8 cellular contexts compared by ENCODE assay signal in genomic region chr13:111202745-111203144, GRCh38.
DNase-seq lines count a peak whose midpoint lies in the region; ATAC-seq, FAIRE-seq and TF ChIP-seq lines count a peak whose summit lies in the region.

No MANE protein-coding gene starts in this region.

- DNase-seq in ACHN (peak; percentile 66), OCI-LY7 (ENCODE audit: low spot score) (peak; percentile 66), endothelial cell of umbilical vein (ENCODE audit: low read depth, low spot score) (peak; percentile 99), pancreas (no peak), colonic mucosa (no peak), SKM-1 (lab: John Stamatoyannopoulos, UW; ENCODE audit: unreplicated experiment) (no peak)

- CTCF ChIA-PET in OCI-LY7 (lab: Charles Lee; ENCODE audit: unreplicated experiment) = no interaction called here
- CTCF ChIA-PET in endothelial cell of umbilical vein (lab: Charles Lee) = interaction anchor here (0.6 to 3.5 kb wide), 11 partner anchors 9 to 135 kb away, joined by 3 to 14 read pairs (median 6); no protein-coding TSS in a partner anchor

- dilution Hi-C loops in endothelial cell of umbilical vein (cut with MboI; ENCODE audit: extremely low pct_ligation_motif_present, low sequenced_read_pairs) = no loop called here

- 24 to 31% methylated on average over 1 of the region's 1 CpG for WGBS in pancreas, 2 donors

- peak; percentile 96 for FAIRE-seq in endothelial cell of umbilical vein (lab: Jason Lieb, UNC)
- no peak for FAIRE-seq in pancreas (lab: Jason Lieb, UNC)

- intact Hi-C loops in OCI-LY7 (cut with micrococcal nuclease; ENCODE audit: unreplicated experiment) (loop anchor here (1.0 to 5.0 kb wide), 2 partner anchors 18 to 40 kb away; no protein-coding TSS in a partner anchor), endothelial cell of umbilical vein (cut with micrococcal nuclease) (loop anchor here (1.0 to 2.0 kb wide), 5 partner anchors 25 to 496 kb away; partner anchors contain the start of genes ANKRD10 and CARS2), pancreas (cut with DNase I) (loop anchor here in 1 of 3 donors (10.0 kb wide), 1 partner anchor 128 kb away; no protein-coding TSS in a partner anchor), colonic mucosa (cut with DNase I) (no loop called here)

- in situ Hi-C loops in ACHN (cut with HindIII; ENCODE audit: low pct_ligation_motif_present, low pct_unique_long_range_greater_than_20kb, low sequenced_read_pairs) = no loop called here

- peaks cover 85% of the 10 kb centered on the region for H3K4me1 ChIP-seq in OCI-LY7 (ENCODE audit: insufficient read depth, low read length, poor library complexity, severe bottlenecking)
- peaks cover 28% of the 10 kb centered on the region for H3K4me1 ChIP-seq in endothelial cell of umbilical vein (ENCODE audit: control insufficient read depth, extremely low read depth, insufficient read depth, low read length)
- peaks cover 0 to 20% (median 6%) of the 10 kb centered on the region in 3 donors for H3K4me1 ChIP-seq in pancreas
- no peaks in the 10 kb centered on the region for H3K4me1 ChIP-seq in colonic mucosa

- BruUV-seq in OCI-LY7 (replicated peaks; lab: Mats Ljungman, UMichigan) (no TSS peak), endothelial cell of umbilical vein (replicated peaks; lab: Mats Ljungman, UMichigan) (no TSS peak)

- H3K27ac ChIP-seq in OCI-LY7 (ENCODE audit: low read depth, low read length, poor library complexity, severe bottlenecking) (peak overlapping the region; percentile 93), endothelial cell of umbilical vein (ENCODE audit: insufficient read depth, low read depth, low read length) (peak overlapping the region; percentile 100), pancreas (no peak overlapping the region), colonic mucosa (no peak overlapping the region)

- H3K4me3 ChIP-seq in OCI-LY7 (ENCODE audit: low read depth, low read length, poor library complexity, severe bottlenecking) = peak overlapping the region; percentile 62
- peak overlapping the region; percentile 65 to 97 (median 82) for H3K4me3 ChIP-seq in endothelial cell of umbilical vein (replicated peaks in 1 of 3; ENCODE audit: insufficient read depth in 1 of 3, low read depth in 1 of 3, low read length in 3 of 3)
- H3K4me3 ChIP-seq in pancreas = no peak overlapping the region
- no peak overlapping the region for H3K4me3 ChIP-seq in colonic mucosa

- H4K20me1 ChIP-seq in OCI-LY7 (ENCODE audit: insufficient read depth, low read length) (0 out of 2 replicates have a peak, but pooled peaks cover 4% of the 10 kb centered on the region), endothelial cell of umbilical vein (replicated peaks; ENCODE audit: control insufficient read depth, extremely low read depth, insufficient read depth, low read length) (no peaks in the 10 kb centered on the region)

- no peak overlapping the region for H2AFZ ChIP-seq in OCI-LY7 (ENCODE audit: low read length)
- H2AFZ ChIP-seq in endothelial cell of umbilical vein (ENCODE audit: low read depth, low read length) = no peak overlapping the region

- H3K4me2 ChIP-seq in OCI-LY7 (ENCODE audit: low read length) (peak overlapping the region; percentile 92), endothelial cell of umbilical vein (ENCODE audit: insufficient read depth, low read length) (peak overlapping the region; percentile 97)

- TF ChIP-seq POLR2A in endothelial cell of umbilical vein (IDR thresholded peaks at IDR 0.05; ENCODE audit: low read depth, low read length) = peak; percentile 80

- no peaks in the 10 kb centered on the region for H3K9me1 ChIP-seq in endothelial cell of umbilical vein (replicated peaks; ENCODE audit: control insufficient read depth, extremely low read depth, insufficient read depth, low read length)

- H3K9ac ChIP-seq in endothelial cell of umbilical vein (replicated peaks; ENCODE audit: extremely low read depth, insufficient read depth, low read length) (peak overlapping the region; percentile 97), colonic mucosa (ENCODE audit: low read depth in 2 of 2, low read length in 2 of 2) (no peak overlapping the region)

- no peaks in the 10 kb centered on the region for H3K9me3 ChIP-seq in OCI-LY7 (ENCODE audit: low read length)
- H3K9me3 ChIP-seq in endothelial cell of umbilical vein (replicated peaks; ENCODE audit: control insufficient read depth, insufficient read depth, low read length) = no peaks in the 10 kb centered on the region
- no peaks in the 10 kb centered on the region for H3K9me3 ChIP-seq in pancreas
- no peaks in the 10 kb centered on the region for H3K9me3 ChIP-seq in colonic mucosa

- H3K27me3 ChIP-seq in endothelial cell of umbilical vein (ENCODE audit: control insufficient read depth in 2 of 2, insufficient read depth in 2 of 2, low read length in 2 of 2) = no peaks in the 10 kb centered on the region
- H3K27me3 ChIP-seq in pancreas = no peaks in the 10 kb centered on the region
- H3K27me3 ChIP-seq in colonic mucosa = no peaks in the 10 kb centered on the region

- no peaks in the 10 kb centered on the region for H3K9me2 ChIP-seq in OCI-LY7 (ENCODE audit: insufficient read depth, low read length)

- TF ChIP-seq CTCF in OCI-LY7 (conservative IDR thresholded peaks at IDR 0.05; ENCODE audit: low read length) (no peak), endothelial cell of umbilical vein (IDR thresholded peaks at IDR 0.05; ENCODE audit: extremely low read depth in 1 of 2, insufficient read depth in 1 of 2, low read depth in 1 of 2, low read length in 2 of 2) (no peak), pancreas (IDR thresholded peaks at IDR 0.05) (no peak), colonic mucosa (IDR thresholded peaks at IDR 0.05) (no peak)

- POLR2A ChIA-PET in OCI-LY7 (lab: Charles Lee) = interaction anchor here (1.0 to 2.7 kb wide), 7 partner anchors 8 to 73 kb away, joined by 3 to 14 read pairs (median 5); no protein-coding TSS in a partner anchor
- POLR2A ChIA-PET in endothelial cell of umbilical vein (lab: Charles Lee) = interaction anchor here (1.0 to 1.4 kb wide), 3 partner anchors 18 to 45 kb away, joined by 3 to 5 read pairs (median 3); no protein-coding TSS in a partner anchor

- H3K79me2 ChIP-seq in OCI-LY7 (ENCODE audit: insufficient read depth, low read depth, low read length) = peaks cover 87% of the 10 kb centered on the region
- peaks cover 75% of the 10 kb centered on the region for H3K79me2 ChIP-seq in endothelial cell of umbilical vein (ENCODE audit: control insufficient read depth, insufficient read depth, low read length)

- peaks cover 49% of the 10 kb centered on the region for H3K36me3 ChIP-seq in OCI-LY7 (ENCODE audit: insufficient read depth, low read length)
- H3K36me3 ChIP-seq in endothelial cell of umbilical vein (ENCODE audit: control insufficient read depth in 2 of 2, extremely low read depth in 1 of 2, insufficient read depth in 2 of 2, low read length in 2 of 2) = peaks cover 2 to 7% of the 10 kb centered on the region in 2 experiments
- no peaks in the 10 kb centered on the region for H3K36me3 ChIP-seq in pancreas
- H3K36me3 ChIP-seq in colonic mucosa = no peaks in the 10 kb centered on the region

- ATAC-seq in GM18517 (IDR thresholded peaks at IDR 0.05; ENCODE audit: unreplicated experiment) (peak; percentile 56), HG02973 (IDR thresholded peaks at IDR 0.05; ENCODE audit: unreplicated experiment) (peak; percentile 89), pancreas (peak in 3 of 4 donors; percentile 42 to 54 (median 50))

TF ChIP-seq in endothelial cell of umbilical vein, 7 proteins besides CTCF, POLR2A, EP300 and RAD21:
- TF ChIP-seq POLR2AphosphoS5 (IDR thresholded peaks at IDR 0.05; ENCODE audit: insufficient read depth, low read depth, low read length) (peak; percentile 20), EZH2 (IDR thresholded peaks at IDR 0.05; ENCODE audit: borderline replicate concordance, low read depth, low read length, severe bottlenecking) (no peak), JUN (IDR thresholded peaks at IDR 0.05; ENCODE audit: borderline replicate concordance, insufficient read depth, insufficient read length, low read depth) (peak; percentile 79), MAX (IDR thresholded peaks at IDR 0.05; ENCODE audit: insufficient read depth, insufficient read length) (no peak), FOS (IDR thresholded peaks at IDR 0.05; ENCODE audit: borderline replicate concordance, insufficient read depth, low read length) (peak; percentile 18)

Comparison
In these comparisons a context has a peak if more than half of its experiments do, and no peak if none do; other contexts are left out.
1. DNase-seq: peak in ACHN (single experiment), OCI-LY7 (single experiment) and endothelial cell of umbilical vein (single experiment); none in pancreas (0 of 6), colonic mucosa (single experiment) and SKM-1 (single experiment).
2. H3K27ac ChIP-seq: peak in OCI-LY7 (single experiment) and endothelial cell of umbilical vein (single experiment); none in pancreas (0 of 4) and colonic mucosa (single experiment).
3. H3K4me3 ChIP-seq: peak in OCI-LY7 (single experiment) and endothelial cell of umbilical vein (3 of 3); none in pancreas (0 of 4) and colonic mucosa (single experiment).
4. Peak in every context shown above with its lines, with median percentiles within 50 percentile points of each other: ATAC-seq.